26 cellular contexts compared by ENCODE assay signal in genomic region chr9:99436636-99437035, GRCh38.
"Had no signal": no experiment of that assay in that cellular context is flagged by ENCODE, and none has a peak within 500 bp of the region (broad histone marks: within the 10 kb centered on the region; RNA-seq: fewer than 3 reads in every experiment).

No MANE protein-coding gene starts in this region.

- H3K4me1 ChIP-seq: ascending aorta had no signal

- ATAC-seq: activated naive CD4-positive, alpha-beta T cell treated with anti-CD3 and anti-CD28 coated beads, Interleukin-2, amount 50 U/mL, for 72 hours; activated naive CD8-positive, alpha-beta T cell treated with anti-CD3 and anti-CD28 coated beads, Interleukin-2, amount 50 U/mL, for 24 hours; activated T-cell treated with anti-CD3 and anti-CD28 coated beads, Interleukin-2, amount 50 U/mL, for 4 hours; body of pancreas; T-cell had no signal

- H3K4me3 ChIP-seq: ascending aorta, body of pancreas had no signal

- H3K9me3 ChIP-seq: ascending aorta, body of pancreas had no signal

- H3K36me3 ChIP-seq: ascending aorta had no signal

- H3K27me3 ChIP-seq: ascending aorta, body of pancreas had no signal

- H3K27ac ChIP-seq: ascending aorta, body of pancreas, VCaP had no signal

- DNase-seq: activated CD4-positive, alpha-beta memory T cell treated with anti-CD3 and anti-CD28 coated beads for 36 hours; activated CD4-positive, alpha-beta T cell treated with anti-CD3 and anti-CD28 coated beads, Interleukin-2, amount 10 ng/mL, durations not matched to agents 7 days and 5 days; activated CD4-positive, CD25-positive, alpha-beta regulatory T cell; activated CD8-positive, alpha-beta memory T cell treated with anti-CD3 and anti-CD28 coated beads for 24 hours; activated effector memory CD4-positive, alpha-beta T cell treated with anti-CD3 and anti-CD28 coated beads, Interleukin-2, amount 50 U/mL, for 16 hours; activated naive CD4-positive, alpha-beta T cell treated with Interleukin-2 at 50 U/mL for 16 hours; activated naive CD8-positive, alpha-beta T cell treated with anti-CD3 and anti-CD28 coated beads, Interleukin-2, amount 50 U/mL, for 24 hours; activated T-cell treated with anti-CD3 and anti-CD28 coated beads, Interleukin-2, amount 50 U/mL, for 4 hours; amniotic stem cell; central memory CD4-positive, alpha-beta T cell; Karpas-422; MM.1S; NCI-H1105 treated with DMSO at 0.1 percent for 48 hours; NCI-H1436 treated with DMSO at 0.1 percent for 48 hours; NCI-H1930; NCI-H2171; NCI-H2227 treated with DMSO at 0.1 percent for 48 hours; NCI-H446 treated with DMSO at 0.1 percent for 48 hours; NCI-H524 treated with DMSO at 0.1 percent for 48 hours; NCI-H748 treated with DMSO at 0.1 percent for 48 hours; SIG-M5; T-cell had no signal
